14 cellular contexts compared by ENCODE assay signal in genomic region chr3:150252462-150252861, GRCh38.
A peak's percentile ranks its signal among the peaks of the same experiment; 100 is the strongest.
DNase-seq lines count a peak whose midpoint lies in the region; ATAC-seq, FAIRE-seq and TF ChIP-seq lines count a peak whose summit lies in the region.
"Had no signal": no experiment of that assay in that cellular context is flagged by ENCODE, and none has a peak within 500 bp of the region (broad histone marks: within the 10 kb centered on the region; RNA-seq: fewer than 3 reads in every experiment).

No MANE protein-coding gene starts in this region.

- H3K27ac ChIP-seq in SK-N-SH (ENCODE audit: low read depth in 2 of 2, low read length in 1 of 2) (no peak overlapping the region), endothelial cell of umbilical vein (ENCODE audit: insufficient read depth, low read depth, low read length) (peak overlapping the region; percentile 91), right lobe of liver (peak overlapping the region; percentile 78 to 91 (median 89)), suprapubic skin (peak overlapping the region; percentile 62)
- H3K27ac ChIP-seq: foreskin keratinocyte had no signal

- H3K4me2 ChIP-seq in SK-N-SH (no peak overlapping the region), endothelial cell of umbilical vein (ENCODE audit: insufficient read depth, low read length) (peak overlapping the region; percentile 71)

- H2AFZ ChIP-seq in SK-N-SH (ENCODE audit: low read depth) (peak overlapping the region; percentile 17; the same call in 1 of the 2 replicates), endothelial cell of umbilical vein (ENCODE audit: low read depth, low read length) (peak overlapping the region; percentile 16)

- no peaks in the 10 kb centered on the region for H3K36me3 ChIP-seq in SK-N-SH (replicated peaks in 1 of 2; ENCODE audit: control insufficient read depth in 1 of 2, insufficient read depth in 2 of 2, low read length in 1 of 2)
- no peaks in the 10 kb centered on the region for H3K36me3 ChIP-seq in endothelial cell of umbilical vein (ENCODE audit: control insufficient read depth in 2 of 2, extremely low read depth in 1 of 2, insufficient read depth in 2 of 2, low read length in 2 of 2)
- H3K36me3 ChIP-seq in right lobe of liver: no peaks in the 10 kb centered on the region
- no peaks in the 10 kb centered on the region for H3K36me3 ChIP-seq in suprapubic skin

- DNase-seq in SK-N-SH (no peak), endothelial cell of umbilical vein (ENCODE audit: low read depth, low spot score) (peak; percentile 93), right lobe of liver (peak in 2 of 3 donors; percentile 26 to 74), suprapubic skin (ENCODE audit: low spot score in 2 of 2) (no peak), SKM-1 treated with dmso at 0.1 percent for 144 hours (lab: John Stamatoyannopoulos, UW; ENCODE audit: unreplicated experiment) (no peak), HuH-7.5 (ENCODE audit: low spot score) (no peak)
- no peak for DNase-seq in stimulated activated naive CD4-positive, alpha-beta T cell (lab: John Stamatoyannopoulos, UW)
- DNase-seq: caudate nucleus, foreskin keratinocyte, Kasumi-1, NCI-H345 had no signal

- BruUV-seq in endothelial cell of umbilical vein (replicated peaks; lab: Mats Ljungman, UMichigan): no TSS peak

- H3K79me2 ChIP-seq in SK-N-SH (ENCODE audit: insufficient read depth): no peaks in the 10 kb centered on the region
- H3K79me2 ChIP-seq in endothelial cell of umbilical vein (ENCODE audit: control insufficient read depth, insufficient read depth, low read length): no peaks in the 10 kb centered on the region

- no peak overlapping the region for H3K4me3 ChIP-seq in SK-N-SH (ENCODE audit: low read depth in 2 of 2, low read length in 1 of 2)
- no peak overlapping the region for H3K4me3 ChIP-seq in endothelial cell of umbilical vein (replicated peaks in 1 of 3; ENCODE audit: insufficient read depth in 1 of 3, low read depth in 1 of 3, low read length in 3 of 3)
- H3K4me3 ChIP-seq in right lobe of liver: peak overlapping the region; percentile 25 to 56 (median 38)
- H3K4me3 ChIP-seq in suprapubic skin: no peak overlapping the region
- H3K4me3 ChIP-seq: GM12878 had no signal

- H4K20me1 ChIP-seq in SK-N-SH (ENCODE audit: insufficient read depth) (no peaks in the 10 kb centered on the region), endothelial cell of umbilical vein (replicated peaks; ENCODE audit: control insufficient read depth, extremely low read depth, insufficient read depth, low read length) (no peaks in the 10 kb centered on the region)

- TF ChIP-seq RAD21 in SK-N-SH (IDR thresholded peaks at IDR 0.05; ENCODE audit: low read length): no peak

- H3K9me3 ChIP-seq in SK-N-SH (no peaks in the 10 kb centered on the region), endothelial cell of umbilical vein (replicated peaks; ENCODE audit: control insufficient read depth, insufficient read depth, low read length) (no peaks in the 10 kb centered on the region), right lobe of liver (no peaks in the 10 kb centered on the region), suprapubic skin (no peaks in the 10 kb centered on the region)

- H3K27me3 ChIP-seq in SK-N-SH (ENCODE audit: insufficient read depth) (no peaks in the 10 kb centered on the region), endothelial cell of umbilical vein (ENCODE audit: control insufficient read depth in 2 of 2, insufficient read depth in 2 of 2, low read length in 2 of 2) (no peaks in the 10 kb centered on the region), right lobe of liver (no peaks in the 10 kb centered on the region), suprapubic skin (no peaks in the 10 kb centered on the region)
- H3K27me3 ChIP-seq: foreskin keratinocyte had no signal

- CTCF ChIA-PET in SK-N-SH (lab: Yijun Ruan, JAX): interaction anchor here (0.9 kb wide), 1 partner anchor 297 kb away, joined by 3 read pairs; no protein-coding TSS in a partner anchor
- CTCF ChIA-PET in endothelial cell of umbilical vein (lab: Charles Lee): interaction anchor here (0.9 to 2.1 kb wide), 8 partner anchors 11 to 243 kb away, joined by 3 to 10 read pairs (median 4); partner anchors contain the start of gene TSC22D2

- TF ChIP-seq POLR2A in endothelial cell of umbilical vein (IDR thresholded peaks at IDR 0.05; ENCODE audit: low read depth, low read length) (no peak), right lobe of liver (IDR thresholded peaks at IDR 0.05) (peak; percentile 80), suprapubic skin (IDR thresholded peaks at IDR 0.05) (no peak)

- peak; percentile 80 for FAIRE-seq in endothelial cell of umbilical vein (lab: Jason Lieb, UNC)
- FAIRE-seq: D721Med, GM12878 had no signal

- dilution Hi-C loops in endothelial cell of umbilical vein (cut with MboI; ENCODE audit: extremely low pct_ligation_motif_present, low sequenced_read_pairs): no loop called here

- TF ChIP-seq EP300 in SK-N-SH (IDR thresholded peaks at IDR 0.05; ENCODE audit: borderline replicate concordance in 1 of 2, low read depth in 1 of 2, low read length in 1 of 2) (no peak), suprapubic skin (IDR thresholded peaks at IDR 0.05) (no peak)

- no peaks in the 10 kb centered on the region for H3K9me2 ChIP-seq in SK-N-SH

- H3K9me1 ChIP-seq in endothelial cell of umbilical vein (replicated peaks; ENCODE audit: control insufficient read depth, extremely low read depth, insufficient read depth, low read length): no peaks in the 10 kb centered on the region

- H3K9ac ChIP-seq in SK-N-SH: no peak overlapping the region
- peak overlapping the region; percentile 77 for H3K9ac ChIP-seq in endothelial cell of umbilical vein (replicated peaks; ENCODE audit: extremely low read depth, insufficient read depth, low read length)

- ATAC-seq in SK-N-SH treated with all-trans-retinoic acid at 6 μM for 48 hours (no peak), right lobe of liver (peak; percentile 51 to 70 (median 59))
- ATAC-seq: foreskin keratinocyte, GM12878 had no signal

- 46% methylated on average over 2 of the region's 2 CpGs for WGBS in SK-N-SH (ENCODE audit: low lambda C conversion rate)
- WGBS in right lobe of liver (ENCODE audit: insufficient coverage, low coverage, low lambda C conversion rate, missing lambda C conversion rate): 0% methylated on average over 2 of the region's 2 CpGs
- WGBS in suprapubic skin: 48% methylated on average over 2 of the region's 2 CpGs

- POLR2A ChIA-PET in SK-N-SH (lab: Yijun Ruan, JAX): no interaction called here
- POLR2A ChIA-PET in endothelial cell of umbilical vein (lab: Charles Lee): interaction anchor here (1.0 kb wide), 1 partner anchor 8 kb away, joined by 3 read pairs; no protein-coding TSS in a partner anchor

- H3K4me1 ChIP-seq in SK-N-SH (ENCODE audit: control insufficient read depth in 1 of 2, insufficient read depth in 2 of 2, low read depth in 1 of 2, low read length in 1 of 2) (peaks cover 10 to 19% of the 10 kb centered on the region in 2 experiments; a peak in 2 of 4 replicates), endothelial cell of umbilical vein (ENCODE audit: control insufficient read depth, extremely low read depth, insufficient read depth, low read length) (peaks cover 32% of the 10 kb centered on the region), right lobe of liver (peaks cover 0 to 44% (median 17%) of the 10 kb centered on the region in 4 donors), suprapubic skin (peaks cover 40% of the 10 kb centered on the region)

- TF ChIP-seq CTCF in SK-N-SH (IDR thresholded peaks at IDR 0.05) (no peak), endothelial cell of umbilical vein (IDR thresholded peaks at IDR 0.05; ENCODE audit: extremely low read depth in 1 of 2, insufficient read depth in 1 of 2, low read depth in 1 of 2, low read length in 2 of 2) (no peak), right lobe of liver (IDR thresholded peaks at IDR 0.05) (no peak), suprapubic skin (IDR thresholded peaks at IDR 0.05) (no peak)

- H3F3A ChIP-seq in SK-N-SH (replicated peaks; ENCODE audit: insufficient read depth): peaks cover 9% of the 10 kb centered on the region

- intact Hi-C loops in endothelial cell of umbilical vein (cut with micrococcal nuclease): loop anchor here (1.0 to 2.0 kb wide), 5 partner anchors 19 to 156 kb away; partner anchors contain the start of gene TSC22D2
- intact Hi-C loops in right lobe of liver (cut with DNase I): no loop called here

TF ChIP-seq in SK-N-SH, 30 proteins besides CTCF, POLR2A, EP300 and RAD21 (continues in another document):
- TF ChIP-seq RFX5 (IDR thresholded peaks at IDR 0.05; ENCODE audit: low read length): no peak

TF ChIP-seq in SK-N-SH treated with all-trans-retinoic acid at 6 μM for 48 hours, 23 proteins besides CTCF, POLR2A, EP300 and RAD21 (continues in another document):
- TF ChIP-seq ZC3H10 (CRISPR knock-in tag; IDR thresholded peaks at IDR 0.05): no peak
- no peak for TF ChIP-seq CREB5 (CRISPR knock-in tag; IDR thresholded peaks at IDR 0.05; ENCODE audit: low read depth)

TF ChIP-seq in endothelial cell of umbilical vein, 7 proteins besides CTCF, POLR2A, EP300 and RAD21:
- TF ChIP-seq FOS (IDR thresholded peaks at IDR 0.05; ENCODE audit: borderline replicate concordance, insufficient read depth, low read length) (no peak), GATA2 (IDR thresholded peaks at IDR 0.05; ENCODE audit: insufficient read depth, insufficient read length, low read depth, low read length) (peak; percentile 27), POLR2AphosphoS5 (IDR thresholded peaks at IDR 0.05; ENCODE audit: insufficient read depth, low read depth, low read length) (no peak)

Comparison
In these comparisons a context has a peak if more than half of its experiments do, and no peak if none do; other contexts are left out.
1. DNase-seq: peak in endothelial cell of umbilical vein (single experiment) and right lobe of liver (2 of 3); none in SK-N-SH (single experiment), suprapubic skin (0 of 2), stimulated activated naive CD4-positive, alpha-beta T cell (0 of 6), SKM-1 treated with dmso at 0.1 percent for 144 hours (single experiment) and HuH-7.5 (single experiment).
2. H3K27ac ChIP-seq: peak in endothelial cell of umbilical vein (single experiment), right lobe of liver (3 of 3) and suprapubic skin (single experiment); none in SK-N-SH (0 of 2).
3. H3K4me3 ChIP-seq: peak in right lobe of liver (3 of 3); none in SK-N-SH (0 of 2), endothelial cell of umbilical vein (0 of 3) and suprapubic skin (single experiment).